21 cellular contexts compared by ENCODE assay signal in the genomic region with DNA sequence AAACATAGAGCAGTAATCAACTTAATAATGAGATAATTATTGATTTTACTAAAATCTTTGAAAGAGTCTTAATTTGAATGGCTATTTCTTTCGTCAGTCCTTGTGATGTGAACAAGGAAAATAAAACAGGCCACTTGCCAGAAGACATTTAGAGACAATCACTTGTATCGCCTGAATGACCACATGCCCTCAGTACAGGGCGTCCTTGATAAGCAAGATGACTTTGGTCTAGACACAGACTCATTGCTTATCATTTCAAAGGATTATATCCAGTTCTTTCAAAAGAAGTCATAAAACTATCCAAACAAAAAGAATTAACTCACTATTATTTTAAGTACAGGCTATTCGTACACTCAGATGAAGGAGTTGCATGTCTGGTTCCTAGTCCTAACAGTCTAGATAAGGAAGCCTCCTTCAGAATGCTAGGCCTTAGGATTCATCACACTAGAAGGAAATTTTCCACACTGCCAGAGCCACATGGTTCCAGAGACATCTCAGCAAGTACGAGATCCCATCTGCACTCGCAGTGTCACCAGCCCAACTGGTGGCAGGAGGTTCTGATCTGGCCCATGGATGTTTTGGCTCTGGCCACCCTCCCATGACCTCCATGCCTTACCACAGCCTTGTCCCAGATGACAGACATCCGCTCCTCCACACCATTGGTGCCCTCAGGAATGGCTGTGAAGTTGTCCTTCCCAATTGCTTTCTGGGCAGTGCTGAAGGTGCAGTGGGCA.
"Had no signal": no experiment of that assay in that cellular context is flagged by ENCODE, and none has a peak within 500 bp of the region (broad histone marks: within the 10 kb centered on the region; RNA-seq: fewer than 3 reads in every experiment).

No MANE protein-coding gene starts in this region.

- H3K9me3 Mint-ChIP-seq: activated T-cell treated with anti-CD3 and anti-CD28 coated beads, Interleukin-2, amount 50 U/mL, for 24 hours; central memory CD8-positive, alpha-beta T cell; stimulated activated naive CD8-positive, alpha-beta T cell treated with anti-CD3 and anti-CD28 coated beads, Interleukin-15, Interleukin-2, amounts not matched to agents 100 ng/mL and 50 ng/mL, for 24 hours had no signal

- H3K4me1 Mint-ChIP-seq: central memory CD8-positive, alpha-beta T cell; naive B cell had no signal

- DNase-seq: activated CD4-positive, alpha-beta T cell treated with anti-CD3 and anti-CD28 coated beads, Interleukin-2, amount 50 U/mL, for 4 hours; activated CD4-positive, CD25-positive, alpha-beta regulatory T cell treated with anti-CD3 and anti-CD28 coated beads, Interleukin-2, amount 50 U/mL, for 72 hours; activated effector memory CD4-positive, alpha-beta T cell treated with Interleukin-2 at 50 U/mL for 16 hours; activated T-cell treated with anti-CD3 and anti-CD28 coated beads, Interleukin-2, amount 50 U/mL, for 24 hours; aorta; cortex of kidney; effector CD8-positive, alpha-beta T cell; hypothalamus; left cardiac atrium; lower lobe of right lung; naive B cell; posterior cingulate gyrus; stimulated activated CD4-positive, alpha-beta T cell treated with anti-CD3 and anti-CD28 coated beads, Interleukin-4, amount 100 ng/mL, for 1 hour; stimulated activated CD8-positive, alpha-beta memory T cell treated with anti-CD3 and anti-CD28 coated beads, Interleukin-4, amount 100 ng/mL, for 48 hours; T-helper 2 cell; thyroid gland had no signal

- H3K4me3 ChIP-seq: lower lobe of right lung, thyroid gland, vagina had no signal

- H3K9me3 ChIP-seq: lower lobe of right lung, thyroid gland, vagina had no signal

- H3K27me3 ChIP-seq: thyroid gland, vagina had no signal

- H3K36me3 ChIP-seq: thyroid gland had no signal

- H3K27ac Mint-ChIP-seq: activated naive CD8-positive, alpha-beta T cell; activated T-cell treated with anti-CD3 and anti-CD28 coated beads, Interleukin-2, amount 50 U/mL, for 24 hours; stimulated activated naive CD8-positive, alpha-beta T cell treated with anti-CD3 and anti-CD28 coated beads, Interleukin-15, Interleukin-2, amounts not matched to agents 100 ng/mL and 50 ng/mL, for 24 hours had no signal

- ATAC-seq: left cardiac atrium, lower lobe of right lung had no signal

- H3K27me3 Mint-ChIP-seq: activated naive CD8-positive, alpha-beta T cell; activated T-cell treated with anti-CD3 and anti-CD28 coated beads, Interleukin-2, amount 50 U/mL, for 24 hours; central memory CD8-positive, alpha-beta T cell; stimulated activated naive CD8-positive, alpha-beta T cell treated with anti-CD3 and anti-CD28 coated beads, Interleukin-15, Interleukin-2, amounts not matched to agents 100 ng/mL and 50 ng/mL, for 24 hours had no signal

- H3K4me3 Mint-ChIP-seq: activated naive CD8-positive, alpha-beta T cell; activated T-cell treated with anti-CD3 and anti-CD28 coated beads, Interleukin-2, amount 50 U/mL, for 24 hours; central memory CD8-positive, alpha-beta T cell; naive B cell; stimulated activated naive CD8-positive, alpha-beta T cell treated with anti-CD3 and anti-CD28 coated beads, Interleukin-15, Interleukin-2, amounts not matched to agents 100 ng/mL and 50 ng/mL, for 24 hours had no signal

- H3K27ac ChIP-seq: epithelial cell of prostate, lower lobe of right lung, thyroid gland, vagina had no signal

- H3K36me3 Mint-ChIP-seq: activated naive CD8-positive, alpha-beta T cell; naive B cell had no signal
